ENCODE assay signal across 1 cellular context in genomic region chr1:228070851-228071250, GRCh38.
A peak's percentile ranks its signal among the peaks of the same experiment; 100 is the strongest.
TF ChIP-seq lines count a peak whose summit lies in the region.

No MANE protein-coding gene starts in this region.

TF ChIP-seq in K562, 482 proteins besides CTCF, POLR2A, EP300 and RAD21:
- TF ChIP-seq CREBBP (IDR thresholded peaks at IDR 0.05; ENCODE audit: low read depth, low read length) (peak; percentile 4), OTX1 (CRISPR knock-in tag; IDR thresholded peaks at IDR 0.05) (no peak; the same call in 1 of the 2 replicates), MCM3 (IDR thresholded peaks at IDR 0.05) (peak; percentile 37; the same call in 1 of the 2 replicates)
- TF ChIP-seq, protein P1, sequence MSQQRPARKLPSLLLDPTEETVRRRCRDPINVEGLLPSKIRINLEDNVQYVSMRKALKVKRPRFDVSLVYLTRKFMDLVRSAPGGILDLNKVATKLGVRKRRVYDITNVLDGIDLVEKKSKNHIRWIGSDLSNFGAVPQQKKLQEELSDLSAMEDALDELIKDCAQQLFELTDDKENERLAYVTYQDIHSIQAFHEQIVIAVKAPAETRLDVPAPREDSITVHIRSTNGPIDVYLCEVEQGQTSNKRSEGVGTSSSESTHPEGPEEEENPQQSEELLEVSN (IDR thresholded peaks at IDR 0.05; ENCODE audit: borderline replicate concordance in 1 of 2, extremely low read depth in 1 of 2, insufficient read depth in 1 of 2, insufficient read length in 1 of 2, low read depth in 1 of 2, low read length in 1 of 2, poor library complexity in 1 of 2, severe bottlenecking in 1 of 2), result no peak
